In the genomic region with DNA sequence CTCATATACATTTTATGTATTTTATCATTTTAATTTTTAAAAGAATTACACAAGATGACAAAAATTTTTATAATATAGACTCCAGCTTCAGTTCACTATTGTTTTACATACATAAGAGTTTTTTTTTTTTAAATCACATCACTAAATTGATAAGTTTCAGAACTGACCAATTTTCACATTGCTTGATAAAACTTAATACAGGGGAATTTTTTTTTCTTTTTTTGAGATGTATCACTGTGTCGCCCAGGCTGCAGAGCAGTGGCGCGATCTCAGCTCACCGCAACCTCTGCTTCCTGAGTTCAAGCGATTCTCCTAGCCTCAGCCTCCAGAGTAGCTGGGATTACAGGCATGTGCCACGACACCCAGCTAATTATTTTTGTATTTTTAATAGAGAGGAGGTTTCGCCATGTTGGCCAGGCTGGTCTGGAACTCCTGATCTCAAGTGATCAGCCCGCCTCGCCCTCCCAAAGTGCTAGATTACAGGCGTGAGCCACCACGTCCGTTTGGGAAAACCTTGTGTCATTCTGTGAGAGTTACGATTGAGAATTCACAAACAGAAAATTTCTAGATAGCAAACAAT, we compare ENCODE assay signal across 1 cellular context.
TF ChIP-seq lines count a peak whose summit lies in the region.

No MANE protein-coding gene starts in this region.

TF ChIP-seq in K562, 482 proteins besides CTCF, POLR2A, EP300 and RAD21 (continued from another document and continues in another):
- TF ChIP-seq TSC22D4 (tag; IDR thresholded peaks at IDR 0.05): no peak
- peak; percentile 72 for TF ChIP-seq NFRKB (IDR thresholded peaks at IDR 0.05; ENCODE audit: low read depth)
- TF ChIP-seq BCOR (IDR thresholded peaks at IDR 0.05): 0 out of 2 replicates have a peak, but pooled peaks have one; percentile 8
- peak in 1 of 3 experiments; percentile 47 for TF ChIP-seq YY1 (IDR thresholded peaks at IDR 0.05; ENCODE audit: borderline replicate concordance in 1 of 3, control insufficient read depth in 1 of 3, extremely low read depth in 1 of 3, insufficient read depth in 3 of 3, insufficient read length in 1 of 3, insufficient replicate concordance in 2 of 3, low read depth in 1 of 3, low read length in 2 of 3)
- TF ChIP-seq, protein P1, sequence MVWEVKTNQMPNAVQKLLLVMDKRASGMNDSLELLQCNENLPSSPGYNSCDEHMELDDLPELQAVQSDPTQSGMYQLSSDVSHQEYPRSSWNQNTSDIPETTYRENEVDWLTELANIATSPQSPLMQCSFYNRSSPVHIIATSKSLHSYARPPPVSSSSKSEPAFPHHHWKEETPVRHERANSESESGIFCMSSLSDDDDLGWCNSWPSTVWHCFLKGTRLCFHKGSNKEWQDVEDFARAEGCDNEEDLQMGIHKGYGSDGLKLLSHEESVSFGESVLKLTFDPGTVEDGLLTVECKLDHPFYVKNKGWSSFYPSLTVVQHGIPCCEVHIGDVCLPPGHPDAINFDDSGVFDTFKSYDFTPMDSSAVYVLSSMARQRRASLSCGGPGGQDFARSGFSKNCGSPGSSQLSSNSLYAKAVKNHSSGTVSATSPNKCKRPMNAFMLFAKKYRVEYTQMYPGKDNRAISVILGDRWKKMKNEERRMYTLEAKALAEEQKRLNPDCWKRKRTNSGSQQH (CRISPR knock-in tag; IDR thresholded peaks at IDR 0.05): no peak
- no peak for TF ChIP-seq ZC3H4 (CRISPR knock-in tag; IDR thresholded peaks at IDR 0.05; ENCODE audit: borderline replicate concordance)
- TF ChIP-seq NR2C1 (IDR thresholded peaks at IDR 0.05): no peak
- no peak for TF ChIP-seq NR2C1 (tag; IDR thresholded peaks at IDR 0.05)
- TF ChIP-seq, protein P2, sequence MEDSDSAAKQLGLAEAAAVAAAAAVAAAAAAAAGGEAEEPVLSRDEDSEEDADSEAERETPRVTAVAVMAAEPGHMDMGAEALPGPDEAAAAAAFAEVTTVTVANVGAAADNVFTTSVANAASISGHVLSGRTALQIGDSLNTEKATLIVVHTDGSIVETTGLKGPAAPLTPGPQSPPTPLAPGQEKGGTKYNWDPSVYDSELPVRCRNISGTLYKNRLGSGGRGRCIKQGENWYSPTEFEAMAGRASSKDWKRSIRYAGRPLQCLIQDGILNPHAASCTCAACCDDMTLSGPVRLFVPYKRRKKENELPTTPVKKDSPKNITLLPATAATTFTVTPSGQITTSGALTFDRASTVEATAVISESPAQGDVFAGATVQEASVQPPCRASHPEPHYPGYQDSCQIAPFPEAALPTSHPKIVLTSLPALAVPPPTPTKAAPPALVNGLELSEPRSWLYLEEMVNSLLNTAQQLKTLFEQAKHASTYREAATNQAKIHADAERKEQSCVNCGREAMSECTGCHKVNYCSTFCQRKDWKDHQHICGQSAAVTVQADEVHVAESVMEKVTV (CRISPR knock-in tag; IDR thresholded peaks at IDR 0.05): no peak
- no peak for TF ChIP-seq SOX6 (IDR thresholded peaks at IDR 0.05)
- no peak for TF ChIP-seq CHCHD3 (CRISPR knock-in tag; IDR thresholded peaks at IDR 0.05)
- TF ChIP-seq ZNF143 (CRISPR knock-in tag; IDR thresholded peaks at IDR 0.05): no peak
- TF ChIP-seq, protein P3, sequence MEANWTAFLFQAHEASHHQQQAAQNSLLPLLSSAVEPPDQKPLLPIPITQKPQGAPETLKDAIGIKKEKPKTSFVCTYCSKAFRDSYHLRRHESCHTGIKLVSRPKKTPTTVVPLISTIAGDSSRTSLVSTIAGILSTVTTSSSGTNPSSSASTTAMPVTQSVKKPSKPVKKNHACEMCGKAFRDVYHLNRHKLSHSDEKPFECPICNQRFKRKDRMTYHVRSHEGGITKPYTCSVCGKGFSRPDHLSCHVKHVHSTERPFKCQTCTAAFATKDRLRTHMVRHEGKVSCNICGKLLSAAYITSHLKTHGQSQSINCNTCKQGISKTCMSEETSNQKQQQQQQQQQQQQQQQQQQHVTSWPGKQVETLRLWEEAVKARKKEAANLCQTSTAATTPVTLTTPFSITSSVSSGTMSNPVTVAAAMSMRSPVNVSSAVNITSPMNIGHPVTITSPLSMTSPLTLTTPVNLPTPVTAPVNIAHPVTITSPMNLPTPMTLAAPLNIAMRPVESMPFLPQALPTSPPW (CRISPR knock-in tag; IDR thresholded peaks at IDR 0.05): peak; percentile 8; the same call in 1 of the 2 replicates
- TF ChIP-seq ZNF431 (CRISPR knock-in tag; IDR thresholded peaks at IDR 0.05): no peak
- TF ChIP-seq ADNP (tag; IDR thresholded peaks at IDR 0.05): no peak
- TF ChIP-seq, protein P4, sequence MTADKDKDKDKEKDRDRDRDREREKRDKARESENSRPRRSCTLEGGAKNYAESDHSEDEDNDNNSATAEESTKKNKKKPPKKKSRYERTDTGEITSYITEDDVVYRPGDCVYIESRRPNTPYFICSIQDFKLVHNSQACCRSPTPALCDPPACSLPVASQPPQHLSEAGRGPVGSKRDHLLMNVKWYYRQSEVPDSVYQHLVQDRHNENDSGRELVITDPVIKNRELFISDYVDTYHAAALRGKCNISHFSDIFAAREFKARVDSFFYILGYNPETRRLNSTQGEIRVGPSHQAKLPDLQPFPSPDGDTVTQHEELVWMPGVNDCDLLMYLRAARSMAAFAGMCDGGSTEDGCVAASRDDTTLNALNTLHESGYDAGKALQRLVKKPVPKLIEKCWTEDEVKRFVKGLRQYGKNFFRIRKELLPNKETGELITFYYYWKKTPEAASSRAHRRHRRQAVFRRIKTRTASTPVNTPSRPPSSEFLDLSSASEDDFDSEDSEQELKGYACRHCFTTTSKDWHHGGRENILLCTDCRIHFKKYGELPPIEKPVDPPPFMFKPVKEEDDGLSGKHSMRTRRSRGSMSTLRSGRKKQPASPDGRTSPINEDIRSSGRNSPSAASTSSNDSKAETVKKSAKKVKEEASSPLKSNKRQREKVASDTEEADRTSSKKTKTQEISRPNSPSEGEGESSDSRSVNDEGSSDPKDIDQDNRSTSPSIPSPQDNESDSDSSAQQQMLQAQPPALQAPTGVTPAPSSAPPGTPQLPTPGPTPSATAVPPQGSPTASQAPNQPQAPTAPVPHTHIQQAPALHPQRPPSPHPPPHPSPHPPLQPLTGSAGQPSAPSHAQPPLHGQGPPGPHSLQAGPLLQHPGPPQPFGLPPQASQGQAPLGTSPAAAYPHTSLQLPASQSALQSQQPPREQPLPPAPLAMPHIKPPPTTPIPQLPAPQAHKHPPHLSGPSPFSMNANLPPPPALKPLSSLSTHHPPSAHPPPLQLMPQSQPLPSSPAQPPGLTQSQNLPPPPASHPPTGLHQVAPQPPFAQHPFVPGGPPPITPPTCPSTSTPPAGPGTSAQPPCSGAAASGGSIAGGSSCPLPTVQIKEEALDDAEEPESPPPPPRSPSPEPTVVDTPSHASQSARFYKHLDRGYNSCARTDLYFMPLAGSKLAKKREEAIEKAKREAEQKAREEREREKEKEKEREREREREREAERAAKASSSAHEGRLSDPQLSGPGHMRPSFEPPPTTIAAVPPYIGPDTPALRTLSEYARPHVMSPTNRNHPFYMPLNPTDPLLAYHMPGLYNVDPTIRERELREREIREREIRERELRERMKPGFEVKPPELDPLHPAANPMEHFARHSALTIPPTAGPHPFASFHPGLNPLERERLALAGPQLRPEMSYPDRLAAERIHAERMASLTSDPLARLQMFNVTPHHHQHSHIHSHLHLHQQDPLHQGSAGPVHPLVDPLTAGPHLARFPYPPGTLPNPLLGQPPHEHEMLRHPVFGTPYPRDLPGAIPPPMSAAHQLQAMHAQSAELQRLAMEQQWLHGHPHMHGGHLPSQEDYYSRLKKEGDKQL (CRISPR knock-in tag; IDR thresholded peaks at IDR 0.05; ENCODE audit: borderline replicate concordance): no peak
- no peak for TF ChIP-seq ZNF696 (CRISPR knock-in tag; conservative IDR thresholded peaks at IDR 0.05)
- no peak for TF ChIP-seq ETV1 (tag; conservative IDR thresholded peaks at IDR 0.05; ENCODE audit: low read depth)
- TF ChIP-seq HDAC2 (IDR thresholded peaks at IDR 0.05): peak; percentile 63
- peak; percentile 64 for TF ChIP-seq CHD1 (IDR thresholded peaks at IDR 0.05; ENCODE audit: low read length)
- no peak for TF ChIP-seq TCF3 (CRISPR knock-in tag; IDR thresholded peaks at IDR 0.05)
- TF ChIP-seq EHMT2 (IDR thresholded peaks at IDR 0.05): no peak
- TF ChIP-seq, protein P5, sequence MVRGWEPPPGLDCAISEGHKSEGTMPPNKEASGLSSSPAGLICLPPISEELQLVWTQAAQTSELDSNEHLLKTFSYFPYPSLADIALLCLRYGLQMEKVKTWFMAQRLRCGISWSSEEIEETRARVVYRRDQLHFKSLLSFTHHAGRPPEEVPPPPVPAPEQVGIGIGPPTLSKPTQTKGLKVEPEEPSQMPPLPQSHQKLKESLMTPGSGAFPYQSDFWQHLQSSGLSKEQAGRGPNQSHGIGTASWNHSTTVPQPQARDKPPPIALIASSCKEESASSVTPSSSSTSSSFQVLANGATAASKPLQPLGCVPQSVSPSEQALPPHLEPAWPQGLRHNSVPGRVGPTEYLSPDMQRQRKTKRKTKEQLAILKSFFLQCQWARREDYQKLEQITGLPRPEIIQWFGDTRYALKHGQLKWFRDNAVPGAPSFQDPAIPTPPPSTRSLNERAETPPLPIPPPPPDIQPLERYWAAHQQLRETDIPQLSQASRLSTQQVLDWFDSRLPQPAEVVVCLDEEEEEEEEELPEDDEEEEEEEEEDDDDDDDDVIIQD (CRISPR knock-in tag; IDR thresholded peaks at IDR 0.05): no peak
- TF ChIP-seq FOXK2 (conservative IDR thresholded peaks at IDR 0.05 in 1 of 2, IDR thresholded peaks at IDR 0.05 in 1 of 2; ENCODE audit: low read depth in 2 of 2): 0 out of 4 replicates have a peak, but pooled peaks of 1 of the 2 experiments have one; percentile 26
- TF ChIP-seq RBFOX2 (IDR thresholded peaks at IDR 0.05; ENCODE audit: low read depth, low read length): 0 out of 2 replicates have a peak, but pooled peaks have one; percentile 29
- TF ChIP-seq, protein P6, sequence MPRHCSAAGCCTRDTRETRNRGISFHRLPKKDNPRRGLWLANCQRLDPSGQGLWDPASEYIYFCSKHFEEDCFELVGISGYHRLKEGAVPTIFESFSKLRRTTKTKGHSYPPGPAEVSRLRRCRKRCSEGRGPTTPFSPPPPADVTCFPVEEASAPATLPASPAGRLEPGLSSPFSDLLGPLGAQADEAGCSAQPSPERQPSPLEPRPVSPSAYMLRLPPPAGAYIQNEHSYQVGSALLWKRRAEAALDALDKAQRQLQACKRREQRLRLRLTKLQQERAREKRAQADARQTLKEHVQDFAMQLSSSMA (CRISPR knock-in tag; IDR thresholded peaks at IDR 0.05): no peak
- no peak for TF ChIP-seq GABPB2 (CRISPR knock-in tag; conservative IDR thresholded peaks at IDR 0.05)
- no peak for TF ChIP-seq ZNF699 (CRISPR knock-in tag; IDR thresholded peaks at IDR 0.05; ENCODE audit: insufficient replicate concordance)
- TF ChIP-seq, protein P7, sequence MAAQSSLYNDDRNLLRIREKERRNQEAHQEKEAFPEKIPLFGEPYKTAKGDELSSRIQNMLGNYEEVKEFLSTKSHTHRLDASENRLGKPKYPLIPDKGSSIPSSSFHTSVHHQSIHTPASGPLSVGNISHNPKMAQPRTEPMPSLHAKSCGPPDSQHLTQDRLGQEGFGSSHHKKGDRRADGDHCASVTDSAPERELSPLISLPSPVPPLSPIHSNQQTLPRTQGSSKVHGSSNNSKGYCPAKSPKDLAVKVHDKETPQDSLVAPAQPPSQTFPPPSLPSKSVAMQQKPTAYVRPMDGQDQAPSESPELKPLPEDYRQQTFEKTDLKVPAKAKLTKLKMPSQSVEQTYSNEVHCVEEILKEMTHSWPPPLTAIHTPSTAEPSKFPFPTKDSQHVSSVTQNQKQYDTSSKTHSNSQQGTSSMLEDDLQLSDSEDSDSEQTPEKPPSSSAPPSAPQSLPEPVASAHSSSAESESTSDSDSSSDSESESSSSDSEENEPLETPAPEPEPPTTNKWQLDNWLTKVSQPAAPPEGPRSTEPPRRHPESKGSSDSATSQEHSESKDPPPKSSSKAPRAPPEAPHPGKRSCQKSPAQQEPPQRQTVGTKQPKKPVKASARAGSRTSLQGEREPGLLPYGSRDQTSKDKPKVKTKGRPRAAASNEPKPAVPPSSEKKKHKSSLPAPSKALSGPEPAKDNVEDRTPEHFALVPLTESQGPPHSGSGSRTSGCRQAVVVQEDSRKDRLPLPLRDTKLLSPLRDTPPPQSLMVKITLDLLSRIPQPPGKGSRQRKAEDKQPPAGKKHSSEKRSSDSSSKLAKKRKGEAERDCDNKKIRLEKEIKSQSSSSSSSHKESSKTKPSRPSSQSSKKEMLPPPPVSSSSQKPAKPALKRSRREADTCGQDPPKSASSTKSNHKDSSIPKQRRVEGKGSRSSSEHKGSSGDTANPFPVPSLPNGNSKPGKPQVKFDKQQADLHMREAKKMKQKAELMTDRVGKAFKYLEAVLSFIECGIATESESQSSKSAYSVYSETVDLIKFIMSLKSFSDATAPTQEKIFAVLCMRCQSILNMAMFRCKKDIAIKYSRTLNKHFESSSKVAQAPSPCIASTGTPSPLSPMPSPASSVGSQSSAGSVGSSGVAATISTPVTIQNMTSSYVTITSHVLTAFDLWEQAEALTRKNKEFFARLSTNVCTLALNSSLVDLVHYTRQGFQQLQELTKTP (IDR thresholded peaks at IDR 0.05; ENCODE audit: low read depth in 1 of 2, partially characterized antibody in 2 of 2): peak in 1 of 2 experiments; percentile 30
- TF ChIP-seq, protein P8, sequence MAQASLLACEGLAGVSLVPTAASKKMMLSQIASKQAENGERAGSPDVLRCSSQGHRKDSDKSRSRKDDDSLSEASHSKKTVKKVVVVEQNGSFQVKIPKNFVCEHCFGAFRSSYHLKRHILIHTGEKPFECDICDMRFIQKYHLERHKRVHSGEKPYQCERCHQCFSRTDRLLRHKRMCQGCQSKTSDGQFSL (CRISPR knock-in tag; IDR thresholded peaks at IDR 0.05): no peak
- TF ChIP-seq, protein P8 (tag; IDR thresholded peaks at IDR 0.05): peak in 1 of 2 experiments; percentile 24; a peak in 1 of 4 replicates
- no peak for TF ChIP-seq NCOA6 (IDR thresholded peaks at IDR 0.05)
- TF ChIP-seq PRPF4 (IDR thresholded peaks at IDR 0.05; ENCODE audit: insufficient read depth, low read depth, low read length, poor library complexity, severe bottlenecking): no peak
- no peak for TF ChIP-seq ESRRB (CRISPR knock-in tag; IDR thresholded peaks at IDR 0.05; ENCODE audit: borderline replicate concordance)
- peak; percentile 11; the same call in 1 of the 2 replicates for TF ChIP-seq RFX1 (IDR thresholded peaks at IDR 0.05)
- 0 out of 2 replicates have a peak, but pooled peaks have one; percentile 45 for TF ChIP-seq ZNF384 (IDR thresholded peaks at IDR 0.05; ENCODE audit: low read depth, low read length)
- TF ChIP-seq CHD2 (IDR thresholded peaks at IDR 0.05; ENCODE audit: low read depth, low read length): no peak
- no peak for TF ChIP-seq ARID1B (IDR thresholded peaks at IDR 0.05)
- TF ChIP-seq CXXC5 (CRISPR knock-in tag; IDR thresholded peaks at IDR 0.05): peak; percentile 7
